ENCODE assay signal across 10 cellular contexts in the genomic region with DNA sequence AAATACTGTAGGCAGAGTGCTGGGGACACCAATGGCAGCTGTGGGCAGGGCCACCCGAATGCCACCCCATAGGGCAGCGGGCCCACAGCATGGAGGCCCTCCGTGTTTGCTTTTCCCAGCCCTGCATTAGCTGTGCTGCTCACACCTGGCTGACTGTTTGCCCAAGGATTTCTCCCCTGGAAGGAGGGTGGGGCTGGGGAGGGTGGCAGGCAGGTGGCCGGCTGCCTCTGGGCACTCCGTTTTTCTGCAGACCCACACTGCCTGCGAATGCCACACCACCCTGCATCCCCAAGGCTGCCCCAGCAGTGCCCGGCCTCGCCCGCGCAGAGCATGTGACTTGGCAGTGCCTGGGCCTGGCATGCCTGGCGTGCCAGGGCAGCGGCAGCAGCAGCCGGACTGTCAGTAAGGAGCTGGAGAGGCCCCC. TPM values are rescaled to one million over a fixed set of nuclear protein-coding genes. Genes with fewer than 3 reads are reported as not detected.
DNase-seq lines count a peak whose midpoint lies in the region; ATAC-seq and TF ChIP-seq lines count a peak whose summit lies in the region.
"Had no signal": no experiment of that assay in that cellular context is flagged by ENCODE, and none has a peak within 500 bp of the region (broad histone marks: within the 10 kb centered on the region; RNA-seq: fewer than 3 reads in every experiment).

No MANE protein-coding gene starts in this region.

- no peaks in the 10 kb centered on the region for H3K9me3 Mint-ChIP-seq in Caco-2 (ENCODE audit: unreplicated experiment)
- no peaks in the 10 kb centered on the region for H3K9me3 Mint-ChIP-seq in dendritic cell treated with granulocyte-macrophage colony-stimulating factor and Interleukin-4, amounts not matched to agents 40 ng/mL and 50 ng/mL, for 4 days
- H3K9me3 Mint-ChIP-seq in activated naive CD4-positive, alpha-beta T cell treated with anti-CD3 and anti-CD28 coated beads for 36 hours, result no peaks in the 10 kb centered on the region
- H3K9me3 Mint-ChIP-seq: naive B cell had no signal

- no peaks in the 10 kb centered on the region for H3K9me3 ChIP-seq in Caco-2

- H3K27me3 ChIP-seq in Caco-2 (replicated peaks; ENCODE audit: control insufficient read depth, insufficient read depth, low read length), result no peaks in the 10 kb centered on the region

- H3K4me1 Mint-ChIP-seq in Caco-2 (ENCODE audit: low read depth, unreplicated experiment), result peaks cover 16% of the 10 kb centered on the region
- peaks cover 97% of the 10 kb centered on the region for H3K4me1 Mint-ChIP-seq in dendritic cell treated with granulocyte-macrophage colony-stimulating factor and Interleukin-4, amounts not matched to agents 40 ng/mL and 50 ng/mL, for 4 days (ENCODE audit: low read depth)
- H3K4me1 Mint-ChIP-seq in activated naive CD4-positive, alpha-beta T cell treated with anti-CD3 and anti-CD28 coated beads for 36 hours (ENCODE audit: low read depth), result peaks cover 28% of the 10 kb centered on the region

- CTCF ChIA-PET in Caco-2 (lab: Charles Lee), result interaction anchor here (0.9 to 1.1 kb wide), 3 partner anchors 16 to 48 kb away, joined by 3 to 5 read pairs (median 3); no protein-coding TSS in a partner anchor
- CTCF ChIA-PET in activated naive CD4-positive, alpha-beta T cell treated with anti-CD3 and anti-CD28 coated beads for 36 hours (lab: Charles Lee), result interaction anchor here (1.5 kb wide), 1 partner anchor 11 kb away, joined by 3 read pairs; no protein-coding TSS in a partner anchor

- peaks cover 6% of the 10 kb centered on the region for H3K36me3 Mint-ChIP-seq in Caco-2 (ENCODE audit: insufficient read depth, unreplicated experiment)
- peaks cover 55% of the 10 kb centered on the region for H3K36me3 Mint-ChIP-seq in dendritic cell treated with granulocyte-macrophage colony-stimulating factor and Interleukin-4, amounts not matched to agents 40 ng/mL and 50 ng/mL, for 4 days (ENCODE audit: low read depth)
- H3K36me3 Mint-ChIP-seq in activated naive CD4-positive, alpha-beta T cell treated with anti-CD3 and anti-CD28 coated beads for 36 hours (ENCODE audit: low read depth), result no peaks in the 10 kb centered on the region
- H3K36me3 Mint-ChIP-seq: naive B cell had no signal

- BruUV-seq in Caco-2 (replicated peaks; lab: Mats Ljungman, UMichigan), result no TSS peak

- DNase-seq in Caco-2, result peak; percentile 58 to 61
- peak; percentile 79 for DNase-seq in NCI-H345 treated with DMSO at 0.1 percent for 48 hours (lab: John Stamatoyannopoulos, UW; ENCODE audit: unreplicated experiment)
- DNase-seq in nucleus accumbens (lab: John Stamatoyannopoulos, UW), result peak in 37 of 56 donors; percentile 7 to 68 (median 29)
- DNase-seq in NK-92 treated with Interleukin-12 subunit alpha and Interleukin-12 subunit beta, amount 100 ng/mL, for 24 hours (lab: John Stamatoyannopoulos, UW), result no peak
- DNase-seq in activated naive CD4-positive, alpha-beta T cell treated with anti-CD3 and anti-CD28 coated beads for 36 hours, result no peak
- no peak for DNase-seq in NCI-H2227 (lab: John Stamatoyannopoulos, UW; ENCODE audit: unreplicated experiment)
- DNase-seq: naive B cell, OCI-M1 had no signal

- ATAC-seq in GM18520 (IDR thresholded peaks at IDR 0.05; ENCODE audit: unreplicated experiment), result no peak

- peaks cover 55% of the 10 kb centered on the region for H3K4me1 ChIP-seq in Caco-2

- no peak for TF ChIP-seq CTCF in Caco-2 (IDR thresholded peaks at IDR 0.05; ENCODE audit: insufficient read depth in 1 of 2, low read depth in 1 of 2, low read length in 1 of 2, severe bottlenecking in 1 of 2, unreplicated experiment in 1 of 2)

- no peaks in the 10 kb centered on the region for H3K27me3 Mint-ChIP-seq in Caco-2 (ENCODE audit: insufficient read depth, unreplicated experiment)
- H3K27me3 Mint-ChIP-seq in dendritic cell treated with granulocyte-macrophage colony-stimulating factor and Interleukin-4, amounts not matched to agents 40 ng/mL and 50 ng/mL, for 4 days, result no peaks in the 10 kb centered on the region
- H3K27me3 Mint-ChIP-seq in activated naive CD4-positive, alpha-beta T cell treated with anti-CD3 and anti-CD28 coated beads for 36 hours (ENCODE audit: low read depth), result no peaks in the 10 kb centered on the region

- H3K4me3 ChIP-seq in Caco-2 (ENCODE audit: low read depth, low read length), result no peak overlapping the region; the same call in 1 of the 2 replicates

- POLR2A ChIA-PET in Caco-2 (lab: Charles Lee), result interaction anchor here (0.6 kb wide), 1 partner anchor 73 kb away, joined by 4 read pairs; no protein-coding TSS in a partner anchor

- H3K4me3 Mint-ChIP-seq in Caco-2 (ENCODE audit: unreplicated experiment), result no peak overlapping the region
- H3K4me3 Mint-ChIP-seq in dendritic cell treated with granulocyte-macrophage colony-stimulating factor and Interleukin-4, amounts not matched to agents 40 ng/mL and 50 ng/mL, for 4 days, result no peak overlapping the region
- H3K4me3 Mint-ChIP-seq in activated naive CD4-positive, alpha-beta T cell treated with anti-CD3 and anti-CD28 coated beads for 36 hours, result no peak overlapping the region
- H3K4me3 Mint-ChIP-seq: naive B cell had no signal

- intact Hi-C loops in Caco-2 (cut with micrococcal nuclease; ENCODE audit: unreplicated experiment), result no loop called here
- intact Hi-C loops in dendritic cell treated with granulocyte-macrophage colony-stimulating factor and Interleukin-4, amounts not matched to agents 40 ng/mL and 50 ng/mL, for 4 days (cut with micrococcal nuclease), result loop anchor here (5.0 kb wide), 1 partner anchor 33 kb away; no protein-coding TSS in a partner anchor
- intact Hi-C loops in activated naive CD4-positive, alpha-beta T cell treated with anti-CD3 and anti-CD28 coated beads for 36 hours (cut with micrococcal nuclease), result loop anchor here (5.0 kb wide), 1 partner anchor 273 kb away; no protein-coding TSS in a partner anchor

- no peak overlapping the region for H3K27ac Mint-ChIP-seq in Caco-2 (ENCODE audit: unreplicated experiment)
- peak overlapping the region; percentile 94 for H3K27ac Mint-ChIP-seq in dendritic cell treated with granulocyte-macrophage colony-stimulating factor and Interleukin-4, amounts not matched to agents 40 ng/mL and 50 ng/mL, for 4 days
- H3K27ac Mint-ChIP-seq in activated naive CD4-positive, alpha-beta T cell treated with anti-CD3 and anti-CD28 coated beads for 36 hours, result no peak overlapping the region

- H3K36me3 ChIP-seq in Caco-2 (ENCODE audit: control insufficient read depth, insufficient read depth, low read length), result no peaks in the 10 kb centered on the region; the same call in 1 of the 2 replicates

RNA-seq across cellular contexts. Expression of a gene that starts 19.6 kb away (rescaled TPM):
- 9.4 and 9.5 TPM in 2 replicates for total RNA-seq in Caco-2 (2022)
- under 1 TPM; 0.02 to 0.07 TPM for total RNA-seq in activated naive CD4-positive, alpha-beta T cell treated with anti-CD3 and anti-CD28 coated beads for 36 hours

RNA-seq across cellular contexts. Expression of a gene that starts 52.7 kb away (rescaled TPM):
- 165 and 169 TPM in 2 replicates for total RNA-seq in Caco-2 (2022)
- under 1 TPM; 0.27 to 0.48 TPM for total RNA-seq in activated naive CD4-positive, alpha-beta T cell treated with anti-CD3 and anti-CD28 coated beads for 36 hours

Comparison
In these comparisons a context has a peak if more than half of its experiments do, and no peak if none do; other contexts are left out.
1. DNase-seq: peak in Caco-2 (2 of 2), NCI-H345 treated with DMSO at 0.1 percent for 48 hours (single experiment) and nucleus accumbens (37 of 56); none in NK-92 treated with Interleukin-12 subunit alpha and Interleukin-12 subunit beta, amount 100 ng/mL, for 24 hours (single experiment), activated naive CD4-positive, alpha-beta T cell treated with anti-CD3 and anti-CD28 coated beads for 36 hours (single experiment) and NCI-H2227 (single experiment).
2. RNA of a gene that starts 52.7 kb away (total RNA-seq): 165 to 169 TPM in Caco-2; 0.27 to 0.48 TPM in activated naive CD4-positive, alpha-beta T cell treated with anti-CD3 and anti-CD28 coated beads for 36 hours; every median in the first group is over 100 times any median in the second.